In genomic region chr17:18753829-18754409, GRCh38 we compare ENCODE assay signal across 1 cellular context.
TF ChIP-seq lines count a peak whose summit lies in the region.

No MANE protein-coding gene starts in this region.

TF ChIP-seq in HepG2, 621 proteins besides CTCF, POLR2A, EP300 and RAD21:
- peak; percentile 13; the same call in 1 of the 2 replicates for TF ChIP-seq STAG1 (CRISPR knock-in tag; IDR thresholded peaks at IDR 0.05)
TF ChIP-seq in HepG2: peak in this region for 1; not testable (repeated sequence) for 620.
